ENCODE assay signal across 8 cellular contexts in genomic region chr6:41182069-41183034, GRCh38. TPM values are rescaled to one million over a fixed set of nuclear protein-coding genes. Genes with fewer than 3 reads are reported as not detected.
DNase-seq lines count a peak whose midpoint lies in the region; ATAC-seq lines count a peak whose summit lies in the region.

No MANE protein-coding gene starts in this region.

- intact Hi-C loops in activated T-helper 2 cell treated with anti-CD3 and anti-CD28 coated beads, Interferon-gamma antibody, Interleukin-2, Interleukin-4, amounts not matched to agents 10 μg/mL and 5 μg/mL and 100 μg/mL, durations not matched to agents 14 hours and 24 hours and 36 hours (cut with micrococcal nuclease) = loop anchor here (1.0 to 5.0 kb wide), 2 partner anchors 90 to 110 kb away; partner anchors contain the start of genes NFYA and OARD1

- H3K9me3 Mint-ChIP-seq in activated T-helper 2 cell treated with anti-CD3 and anti-CD28 coated beads, Interferon-gamma antibody, Interleukin-2, Interleukin-4, amounts not matched to agents 10 μg/mL and 5 μg/mL and 100 μg/mL, durations not matched to agents 14 hours and 24 hours and 36 hours = no peaks in the 10 kb centered on the region

- peaks cover 16% of the 10 kb centered on the region for H3K4me1 Mint-ChIP-seq in activated T-helper 2 cell treated with anti-CD3 and anti-CD28 coated beads, Interferon-gamma antibody, Interleukin-2, Interleukin-4, amounts not matched to agents 10 μg/mL and 5 μg/mL and 100 μg/mL, durations not matched to agents 14 hours and 24 hours and 36 hours (ENCODE audit: low read depth)

- H3K27ac Mint-ChIP-seq in activated T-helper 2 cell treated with anti-CD3 and anti-CD28 coated beads, Interferon-gamma antibody, Interleukin-2, Interleukin-4, amounts not matched to agents 10 μg/mL and 5 μg/mL and 100 μg/mL, durations not matched to agents 14 hours and 24 hours and 36 hours = no peak overlapping the region

- peak; percentile 14 for DNase-seq in activated CD8-positive, alpha-beta memory T cell treated with anti-CD3 and anti-CD28 coated beads, Interleukin-2, amount 50 U/mL, for 1 hour (ENCODE audit: extremely low read depth)
- no peak for DNase-seq in activated CD8-positive, alpha-beta memory T cell treated with anti-CD3 and anti-CD28 coated beads, Interleukin-2, amount 50 U/mL, for 4 hours
- DNase-seq in HT-29 (ENCODE audit: low spot score) (peak; percentile 56), NOMO-1 treated with dmso at 0.1 percent for 144 hours (lab: John Stamatoyannopoulos, UW; ENCODE audit: unreplicated experiment) (peak; percentile 88), glomerular visceral epithelial cell (ENCODE audit: extremely low spot score) (peak; percentile 54), putamen (ENCODE audit: low spot score) (peak; percentile 27)
- DNase-seq in activated T-helper 2 cell treated with anti-CD3 and anti-CD28 coated beads, Interferon-gamma antibody, Interleukin-2, Interleukin-4, amounts not matched to agents 10 μg/mL and 5 μg/mL and 100 μg/mL, durations not matched to agents 14 hours and 24 hours and 36 hours (ENCODE audit: low spot score) = peak; percentile 47

- peaks cover 9% of the 10 kb centered on the region for H3K27me3 Mint-ChIP-seq in activated T-helper 2 cell treated with anti-CD3 and anti-CD28 coated beads, Interferon-gamma antibody, Interleukin-2, Interleukin-4, amounts not matched to agents 10 μg/mL and 5 μg/mL and 100 μg/mL, durations not matched to agents 14 hours and 24 hours and 36 hours (ENCODE audit: low read depth)

- no peak overlapping the region for H3K4me3 Mint-ChIP-seq in activated T-helper 2 cell treated with anti-CD3 and anti-CD28 coated beads, Interferon-gamma antibody, Interleukin-2, Interleukin-4, amounts not matched to agents 10 μg/mL and 5 μg/mL and 100 μg/mL, durations not matched to agents 14 hours and 24 hours and 36 hours (ENCODE audit: low read depth)

- H3K36me3 Mint-ChIP-seq in activated T-helper 2 cell treated with anti-CD3 and anti-CD28 coated beads, Interferon-gamma antibody, Interleukin-2, Interleukin-4, amounts not matched to agents 10 μg/mL and 5 μg/mL and 100 μg/mL, durations not matched to agents 14 hours and 24 hours and 36 hours (ENCODE audit: low read depth) = no peaks in the 10 kb centered on the region

- no peak for ATAC-seq in GM21360 (IDR thresholded peaks at IDR 0.05; ENCODE audit: unreplicated experiment)

RNA-seq across cellular contexts. Expression of gene TREML2, which starts 18.6 kb away (rescaled TPM):
- total RNA-seq in HT-29 (2014; rRNA removed; shearing (Covaris generic)) = 3.1 and 3.3 TPM in 2 replicates
- 3.7 and 3.9 TPM in 2 replicates for total RNA-seq in activated T-helper 2 cell treated with anti-CD3 and anti-CD28 coated beads, Interferon-gamma antibody, Interleukin-2, Interleukin-4, amounts not matched to agents 10 μg/mL and 5 μg/mL and 100 μg/mL, durations not matched to agents 14 hours and 24 hours and 36 hours

RNA-seq across cellular contexts. Expression of gene TREM2, which starts 19.4 kb away (rescaled TPM):
- total RNA-seq in HT-29 (2014; rRNA removed; shearing (Covaris generic)) = not detected in 2 replicates
- not detected in 2 replicates for total RNA-seq in activated T-helper 2 cell treated with anti-CD3 and anti-CD28 coated beads, Interferon-gamma antibody, Interleukin-2, Interleukin-4, amounts not matched to agents 10 μg/mL and 5 μg/mL and 100 μg/mL, durations not matched to agents 14 hours and 24 hours and 36 hours

RNA-seq across cellular contexts. Expression of gene TREML1, which starts 28.2 kb away (rescaled TPM):
- total RNA-seq in HT-29 (2014; rRNA removed; shearing (Covaris generic)) = not detected in 2 replicates
- total RNA-seq in activated T-helper 2 cell treated with anti-CD3 and anti-CD28 coated beads, Interferon-gamma antibody, Interleukin-2, Interleukin-4, amounts not matched to agents 10 μg/mL and 5 μg/mL and 100 μg/mL, durations not matched to agents 14 hours and 24 hours and 36 hours = not detected in 2 replicates

RNA-seq across cellular contexts. Expression of gene TREML4, which starts 45.8 kb away (rescaled TPM):
- total RNA-seq in HT-29 (2014; rRNA removed; shearing (Covaris generic)) = not detected in 2 replicates
- total RNA-seq in activated T-helper 2 cell treated with anti-CD3 and anti-CD28 coated beads, Interferon-gamma antibody, Interleukin-2, Interleukin-4, amounts not matched to agents 10 μg/mL and 5 μg/mL and 100 μg/mL, durations not matched to agents 14 hours and 24 hours and 36 hours = not detected in 2 replicates
